In genomic region chr1:218303176-218303575, GRCh38 we compare ENCODE assay signal across 18 cellular contexts.
"Had no signal": no experiment of that assay in that cellular context is flagged by ENCODE, and none has a peak within 500 bp of the region (broad histone marks: within the 10 kb centered on the region; RNA-seq: fewer than 3 reads in every experiment).

No MANE protein-coding gene starts in this region.

- H3K9ac ChIP-seq: neural progenitor cell had no signal

- H3K4me3 ChIP-seq: coronary artery, left ventricle myocardium inferior, lower lobe of right lung, neural progenitor cell, ovary, right atrium auricular region, sigmoid colon, skin epidermis had no signal

- H3K4me2 ChIP-seq: neural progenitor cell had no signal

- H2AFZ ChIP-seq: neural progenitor cell had no signal

- H3K9me3 ChIP-seq: left ventricle myocardium inferior, lower lobe of right lung, ovary, right atrium auricular region, sigmoid colon had no signal

- H3K27ac ChIP-seq: coronary artery, lower lobe of right lung, ovary, right atrium auricular region, sigmoid colon, skin epidermis had no signal

- DNase-seq: effector CD8-positive, alpha-beta T cell; foreskin melanocyte; head of caudate nucleus; hippocampal formation; left ventricle myocardium inferior; lower lobe of right lung; mesenchymal stem cell; midbrain; nucleus accumbens; ovary; sigmoid colon; stimulated activated naive CD4-positive, alpha-beta T cell treated with Interleukin-2 at 50 U/mL for 16 hours; trophoblast cell had no signal

- H3K4me1 ChIP-seq: sigmoid colon had no signal

- H3K27me3 ChIP-seq: neural progenitor cell, ovary, right atrium auricular region, sigmoid colon had no signal

- ATAC-seq: lower lobe of right lung; natural killer cell treated with Interleukin-12 subunit alpha and Interleukin-12 subunit beta and Interleukin-15 and Interleukin-18, amount 100 ng/mL, for 72 hours had no signal

- H3K36me3 ChIP-seq: neural progenitor cell, ovary, right atrium auricular region had no signal
